ENCODE assay signal across 27 cellular contexts in genomic region chr2:215912299-215912842, GRCh38.
DNase-seq lines count a peak whose midpoint lies in the region; ATAC-seq, FAIRE-seq and TF ChIP-seq lines count a peak whose summit lies in the region.
"Had no signal": no experiment of that assay in that cellular context is flagged by ENCODE, and none has a peak within 500 bp of the region (broad histone marks: within the 10 kb centered on the region; RNA-seq: fewer than 3 reads in every experiment).

No MANE protein-coding gene starts in this region.

- H3K36me3 Mint-ChIP-seq in WTC11 (peaks cover 31% of the 10 kb centered on the region), progenitor cell of endocrine pancreas (ENCODE audit: insufficient read depth) (peaks cover 6% of the 10 kb centered on the region)
- H3K36me3 Mint-ChIP-seq: activated naive CD4-positive, alpha-beta T cell treated with anti-CD3 and anti-CD28 coated beads, Interleukin-2, amount 10 ng/mL, durations not matched to agents 7 days and 5 days; CD4-positive, CD25-positive, alpha-beta regulatory T cell; memory B cell had no signal

- CTCF ChIA-PET in WTC11 (lab: Charles Lee): interaction anchor here (1.4 kb wide), 1 partner anchor 84 kb away, joined by 6 read pairs; no protein-coding TSS in a partner anchor

- H3K4me3 ChIP-seq in fibroblast of mammary gland (ENCODE audit: control insufficient read depth, low read depth, low read length): no peak overlapping the region
- H3K4me3 ChIP-seq: dorsolateral prefrontal cortex, vagina had no signal

- peaks cover 44% of the 10 kb centered on the region for H3K9me3 Mint-ChIP-seq in WTC11
- H3K9me3 Mint-ChIP-seq in progenitor cell of endocrine pancreas (ENCODE audit: low read depth): peaks cover 15% of the 10 kb centered on the region
- H3K9me3 Mint-ChIP-seq: activated CD4-positive, alpha-beta memory T cell treated with anti-CD3 and anti-CD28 coated beads, Interleukin-2, amount 10 ng/mL, durations not matched to agents 7 days and 5 days; activated naive CD4-positive, alpha-beta T cell treated with anti-CD3 and anti-CD28 coated beads, Interleukin-2, amount 10 ng/mL, durations not matched to agents 7 days and 5 days; memory B cell; T-helper 1 cell treated with Interleukin-12 subunit alpha and Interleukin-12 subunit beta and Interleukin-4 antibody, amounts not matched to agents 30 μg/mL and 1 μg/mL, for 36 hours had no signal

- POLR2A ChIA-PET in WTC11 (lab: Charles Lee): no interaction called here

- H3K27ac Mint-ChIP-seq in WTC11: no peak overlapping the region
- no peak overlapping the region for H3K27ac Mint-ChIP-seq in progenitor cell of endocrine pancreas
- H3K27ac Mint-ChIP-seq: activated CD4-positive, alpha-beta memory T cell treated with anti-CD3 and anti-CD28 coated beads, Interleukin-2, amount 10 ng/mL, durations not matched to agents 7 days and 5 days; activated naive CD4-positive, alpha-beta T cell treated with anti-CD3 and anti-CD28 coated beads, Interleukin-2, amount 10 ng/mL, durations not matched to agents 7 days and 5 days; CD4-positive, CD25-positive, alpha-beta regulatory T cell; memory B cell; T-helper 1 cell treated with Interleukin-12 subunit alpha and Interleukin-12 subunit beta and Interleukin-4 antibody, amounts not matched to agents 30 μg/mL and 1 μg/mL, for 36 hours had no signal

- TF ChIP-seq CTCF in WTC11 (IDR thresholded peaks at IDR 0.05) (0 out of 2 replicates have a peak, but pooled peaks have one; percentile 18), fibroblast of mammary gland (conservative IDR thresholded peaks at IDR 0.05; ENCODE audit: control insufficient read depth, insufficient read depth, low read depth, low read length) (peak; percentile 18), progenitor cell of endocrine pancreas (IDR thresholded peaks at IDR 0.05; ENCODE audit: unreplicated experiment) (peak; percentile 37)

- ATAC-seq in WTC11: no peak
- no peak for ATAC-seq in HG02840 (IDR thresholded peaks at IDR 0.05; ENCODE audit: low FRiP score, unreplicated experiment)

- H3K27me3 Mint-ChIP-seq in WTC11 (ENCODE audit: low read depth) (no peaks in the 10 kb centered on the region; the same call in 1 of the 2 replicates), progenitor cell of endocrine pancreas (no peaks in the 10 kb centered on the region)

- no peak for DNase-seq in H54 (ENCODE audit: insufficient read length, low spot score)
- DNase-seq in WTC11 (ENCODE audit: low spot score): no peak
- DNase-seq in fibroblast of mammary gland (ENCODE audit: low read depth): no peak
- no peak for DNase-seq in progenitor cell of endocrine pancreas (ENCODE audit: low spot score, unreplicated experiment)
- DNase-seq in activated CD4-positive, CD25-positive, alpha-beta regulatory T cell treated with anti-CD3 and anti-CD28 coated beads, Interleukin-2, amount 50 U/mL, for 72 hours: no peak
- DNase-seq in foreskin melanocyte: no peak
- no peak for DNase-seq in GDM1 (lab: John Stamatoyannopoulos, UW)
- DNase-seq: activated CD4-positive, alpha-beta memory T cell treated with anti-CD3 and anti-CD28 coated beads, Interleukin-2, amount 10 ng/mL, durations not matched to agents 7 days and 5 days; activated CD4-positive, alpha-beta T cell treated with anti-CD3 and anti-CD28 coated beads for 1 hour; activated CD8-positive, alpha-beta memory T cell treated with anti-CD3 and anti-CD28 coated beads, Interleukin-2, amount 50 U/mL, for 48 hours; activated naive CD4-positive, alpha-beta T cell treated with anti-CD3 and anti-CD28 coated beads, Interleukin-2, amount 10 ng/mL, durations not matched to agents 7 days and 5 days; amygdala; caudate nucleus; CD4-positive, CD25-positive, alpha-beta regulatory T cell; dorsolateral prefrontal cortex; foreskin fibroblast; NCI-H1417; NCI-H2081; NCI-H345; nucleus accumbens; RPMI8226; stimulated activated naive CD4-positive, alpha-beta T cell had no signal

- H3K4me3 Mint-ChIP-seq in WTC11 (no peak overlapping the region), progenitor cell of endocrine pancreas (ENCODE audit: low read depth) (no peak overlapping the region)
- H3K4me3 Mint-ChIP-seq: activated CD4-positive, alpha-beta memory T cell treated with anti-CD3 and anti-CD28 coated beads, Interleukin-2, amount 10 ng/mL, durations not matched to agents 7 days and 5 days; activated naive CD4-positive, alpha-beta T cell treated with anti-CD3 and anti-CD28 coated beads, Interleukin-2, amount 10 ng/mL, durations not matched to agents 7 days and 5 days; CD4-positive, CD25-positive, alpha-beta regulatory T cell; memory B cell; T-helper 1 cell treated with Interleukin-12 subunit alpha and Interleukin-12 subunit beta and Interleukin-4 antibody, amounts not matched to agents 30 μg/mL and 1 μg/mL, for 36 hours had no signal

- TF ChIP-seq POLR2A in H54 (IDR thresholded peaks at IDR 0.05; ENCODE audit: low read depth, low read length): no peak

- peaks cover 17% of the 10 kb centered on the region for H3K4me1 Mint-ChIP-seq in WTC11
- peaks cover 13% of the 10 kb centered on the region for H3K4me1 Mint-ChIP-seq in progenitor cell of endocrine pancreas (ENCODE audit: low read depth)
- H3K4me1 Mint-ChIP-seq: CD4-positive, CD25-positive, alpha-beta regulatory T cell had no signal

- peak; percentile 6 for FAIRE-seq in H54 (lab: Jason Lieb, UNC)
- FAIRE-seq: H1 had no signal

TF ChIP-seq in WTC11, 78 proteins besides CTCF, POLR2A, EP300 and RAD21:
- TF ChIP-seq EMX1 (CRISPR knock-in tag; IDR thresholded peaks at IDR 0.05) (no peak), ZNF317 (CRISPR knock-in tag; IDR thresholded peaks at IDR 0.05; ENCODE audit: borderline replicate concordance, low read depth) (no peak), TCF7 (CRISPR knock-in tag; IDR thresholded peaks at IDR 0.05; ENCODE audit: low read depth) (no peak), RELA (CRISPR knock-in tag; IDR thresholded peaks at IDR 0.05; ENCODE audit: borderline replicate concordance) (no peak), JUN (CRISPR knock-in tag; IDR thresholded peaks at IDR 0.05) (no peak), ATF3 (CRISPR knock-in tag; conservative IDR thresholded peaks at IDR 0.05) (no peak)
